Comparison of ENCODE assay signal across 2 cellular contexts in genomic region chr5:135951257-135951656, GRCh38.
TF ChIP-seq lines count a peak whose summit lies in the region.

No MANE protein-coding gene starts in this region.

TF ChIP-seq in SK-N-SH treated with all-trans-retinoic acid at 6 μM for 48 hours, 23 proteins besides CTCF, POLR2A, EP300 and RAD21 (continued from another document):
- no peak for TF ChIP-seq CREB5 (CRISPR knock-in tag; IDR thresholded peaks at IDR 0.05; ENCODE audit: low read depth)
- TF ChIP-seq SNAI2 (CRISPR knock-in tag; IDR thresholded peaks at IDR 0.05): no peak
- no peak for TF ChIP-seq CSDC2 (CRISPR knock-in tag; IDR thresholded peaks at IDR 0.05)
- no peak for TF ChIP-seq TCF4 (CRISPR knock-in tag; IDR thresholded peaks at IDR 0.05; ENCODE audit: borderline replicate concordance)
- TF ChIP-seq BACH2 (CRISPR knock-in tag; IDR thresholded peaks at IDR 0.05; ENCODE audit: borderline replicate concordance): no peak
- TF ChIP-seq TSHZ2 (CRISPR knock-in tag; IDR thresholded peaks at IDR 0.05): no peak
- TF ChIP-seq ISL1 (CRISPR knock-in tag; IDR thresholded peaks at IDR 0.05): no peak
- TF ChIP-seq ARNTL (CRISPR knock-in tag; IDR thresholded peaks at IDR 0.05; ENCODE audit: borderline replicate concordance, low read depth): no peak
- TF ChIP-seq, protein P1, sequence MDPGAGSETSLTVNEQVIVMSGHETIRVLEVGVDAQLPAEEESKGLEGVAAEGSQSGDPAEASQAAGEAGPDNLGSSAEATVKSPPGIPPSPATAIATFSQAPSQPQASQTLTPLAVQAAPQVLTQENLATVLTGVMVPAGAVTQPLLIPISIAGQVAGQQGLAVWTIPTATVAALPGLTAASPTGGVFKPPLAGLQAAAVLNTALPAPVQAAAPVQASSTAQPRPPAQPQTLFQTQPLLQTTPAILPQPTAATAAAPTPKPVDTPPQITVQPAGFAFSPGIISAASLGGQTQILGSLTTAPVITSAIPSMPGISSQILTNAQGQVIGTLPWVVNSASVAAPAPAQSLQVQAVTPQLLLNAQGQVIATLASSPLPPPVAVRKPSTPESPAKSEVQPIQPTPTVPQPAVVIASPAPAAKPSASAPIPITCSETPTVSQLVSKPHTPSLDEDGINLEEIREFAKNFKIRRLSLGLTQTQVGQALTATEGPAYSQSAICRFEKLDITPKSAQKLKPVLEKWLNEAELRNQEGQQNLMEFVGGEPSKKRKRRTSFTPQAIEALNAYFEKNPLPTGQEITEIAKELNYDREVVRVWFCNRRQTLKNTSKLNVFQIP (CRISPR knock-in tag; IDR thresholded peaks at IDR 0.05; ENCODE audit: borderline replicate concordance, low read depth): no peak

TF ChIP-seq in SK-N-SH, 30 proteins besides CTCF, POLR2A, EP300 and RAD21 (continued from another document):
- no peak for TF ChIP-seq REST (IDR thresholded peaks at IDR 0.05; ENCODE audit: low read depth, low read length)
- no peak for TF ChIP-seq SIN3A (IDR thresholded peaks at IDR 0.05; ENCODE audit: borderline replicate concordance, low read depth, low read length)
- no peak for TF ChIP-seq TAF1 (IDR thresholded peaks at IDR 0.05; ENCODE audit: borderline replicate concordance, low read depth, low read length)
- no peak for TF ChIP-seq YY1 (IDR thresholded peaks at IDR 0.05; ENCODE audit: low read depth)
- no peak for TF ChIP-seq EZH2phosphoT487 (IDR thresholded peaks at IDR 0.05; ENCODE audit: borderline replicate concordance, low read depth)
- TF ChIP-seq TCF12 (IDR thresholded peaks at IDR 0.05): no peak
- no peak for TF ChIP-seq ELF1 (IDR thresholded peaks at IDR 0.05)
- TF ChIP-seq SMC3 (IDR thresholded peaks at IDR 0.05; ENCODE audit: low read depth, low read length): no peak
- no peak for TF ChIP-seq FOXM1 (IDR thresholded peaks at IDR 0.05; ENCODE audit: low read depth)
- TF ChIP-seq RXRA (IDR thresholded peaks at IDR 0.05; ENCODE audit: borderline replicate concordance, low read depth): no peak
- TF ChIP-seq ZBTB33 (IDR thresholded peaks at IDR 0.05; ENCODE audit: borderline replicate concordance, low read depth): no peak
- TF ChIP-seq NRF1 (IDR thresholded peaks at IDR 0.05; ENCODE audit: low read depth, low read length): no peak
